1 cellular context compared by ENCODE assay signal in the genomic region with DNA sequence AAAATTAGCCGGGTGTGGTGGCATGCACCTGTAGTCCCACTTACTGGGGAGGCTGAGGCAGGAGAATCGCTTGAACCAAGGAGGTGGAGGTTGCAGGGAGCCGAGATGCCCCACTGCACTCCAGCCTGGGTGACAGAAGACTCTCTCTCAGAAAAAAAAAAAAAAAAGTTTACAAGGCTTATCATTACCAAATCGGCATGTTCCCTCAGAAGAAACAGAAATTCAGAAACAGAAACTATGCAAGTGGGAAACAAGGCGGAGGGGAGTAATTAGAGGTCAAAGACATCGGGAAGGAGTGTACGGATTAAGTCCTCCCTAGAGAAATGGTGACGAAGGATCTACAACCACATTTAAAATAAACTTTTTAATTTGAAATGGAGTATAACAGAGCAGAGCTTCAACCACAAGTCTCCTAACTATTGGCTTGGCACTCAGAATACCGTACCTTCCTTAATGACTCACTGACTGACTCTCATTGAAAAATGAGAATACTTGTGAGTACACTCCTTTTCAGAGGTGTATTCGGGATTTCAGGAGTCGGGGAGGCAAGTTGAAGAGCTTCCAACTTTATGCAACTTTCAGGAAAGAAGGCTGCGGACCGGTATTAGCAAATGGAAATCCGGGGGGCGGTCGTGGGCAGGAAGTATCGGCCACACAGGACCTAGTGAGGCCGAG.
TF ChIP-seq lines count a peak whose summit lies in the region.

No MANE protein-coding gene starts in this region.

TF ChIP-seq in GM12891, 5 proteins besides CTCF, POLR2A, EP300 and RAD21:
- TF ChIP-seq TAF1 (IDR thresholded peaks at IDR 0.05; ENCODE audit: low read depth, low read length) = no peak
- no peak for TF ChIP-seq POU2F2 (IDR thresholded peaks at IDR 0.05; ENCODE audit: low read depth, low read length)
- no peak for TF ChIP-seq POLR2AphosphoS5 (IDR thresholded peaks at IDR 0.05; ENCODE audit: low read depth, low read length)
